20 cellular contexts compared by ENCODE assay signal in genomic region chr3:57089043-57089442, GRCh38. TPM values are rescaled to one million over a fixed set of nuclear protein-coding genes. Genes with fewer than 3 reads are reported as not detected.
A peak's percentile ranks its signal among the peaks of the same experiment; 100 is the strongest.
DNase-seq lines count a peak whose midpoint lies in the region; ATAC-seq, FAIRE-seq and TF ChIP-seq lines count a peak whose summit lies in the region.
"Had no signal": no experiment of that assay in that cellular context is flagged by ENCODE, and none has a peak within 500 bp of the region (broad histone marks: within the 10 kb centered on the region; RNA-seq: fewer than 3 reads in every experiment).

No MANE protein-coding gene starts in this region.

- no peak overlapping the region for H3K4me3 Mint-ChIP-seq in nephron
- no peak overlapping the region for H3K4me3 Mint-ChIP-seq in progenitor cell of endocrine pancreas (ENCODE audit: low read depth)
- H3K4me3 Mint-ChIP-seq: CD4-positive, alpha-beta memory T cell; GM23338; H9 had no signal

- DNase-seq in HTR-8/SVneo (ENCODE audit: insufficient read length, low spot score): no peak
- DNase-seq in Karpas-422: no peak
- no peak for DNase-seq in progenitor cell of endocrine pancreas (ENCODE audit: low spot score, unreplicated experiment)
- DNase-seq in stimulated activated CD4-positive, alpha-beta T cell treated with anti-CD3 and anti-CD28 coated beads, Interleukin-4, amount 100 ng/mL, for 1 hour: no peak
- DNase-seq: C1 segment of cervical spinal cord; Calu3; CD4-positive, alpha-beta memory T cell; COR-L47; DMS53; DMS79 treated with DMSO at 0.1 percent for 48 hours; GF-D8; H9 had no signal

- H3K4me1 ChIP-seq in Karpas-422 (ENCODE audit: low read length): peaks cover 84% of the 10 kb centered on the region

- peak overlapping the region; percentile 95 for H3K27ac ChIP-seq in Karpas-422 (ENCODE audit: low read length)

- no peaks in the 10 kb centered on the region for H3K36me3 ChIP-seq in Karpas-422 (ENCODE audit: insufficient read depth, low read length)

- H3K27me3 ChIP-seq in Karpas-422 (ENCODE audit: low read length): no peaks in the 10 kb centered on the region

- H2AFZ ChIP-seq in Karpas-422 (ENCODE audit: low read length): no peak overlapping the region
- H2AFZ ChIP-seq: GM23338 had no signal

- H3K27ac Mint-ChIP-seq in nephron (peak overlapping the region; percentile 16 to 77 (median 69)), progenitor cell of endocrine pancreas (peak overlapping the region; percentile 42)
- H3K27ac Mint-ChIP-seq: CD4-positive, alpha-beta memory T cell; GM23338; H9 had no signal

- peak overlapping the region; percentile 47; the same call in 1 of the 2 replicates for H3K4me3 ChIP-seq in Karpas-422 (ENCODE audit: low read length)
- H3K4me3 ChIP-seq: GM23338 had no signal

- peak overlapping the region; percentile 68 for H3K9ac ChIP-seq in Karpas-422 (ENCODE audit: low read length)

- no peaks in the 10 kb centered on the region for H4K20me1 ChIP-seq in Karpas-422 (ENCODE audit: insufficient read depth, low read depth, low read length)

- no peak for ATAC-seq in HG02885 (IDR thresholded peaks at IDR 0.05; ENCODE audit: poor library complexity, unreplicated experiment)
- ATAC-seq: GM23338, HCT116 had no signal

- H3K36me3 Mint-ChIP-seq in nephron (ENCODE audit: low read depth) (peaks cover 35% of the 10 kb centered on the region), progenitor cell of endocrine pancreas (ENCODE audit: insufficient read depth) (peaks cover 4% of the 10 kb centered on the region)
- H3K36me3 Mint-ChIP-seq: CD4-positive, alpha-beta memory T cell had no signal

- FAIRE-seq in HTR-8/SVneo (lab: Jason Lieb, UNC): peak; percentile 42
- FAIRE-seq: GM12891, GM18507 had no signal

- TF ChIP-seq CTCF in nephron (IDR thresholded peaks at IDR 0.05; ENCODE audit: unreplicated experiment in 3 of 3) (no peak), progenitor cell of endocrine pancreas (IDR thresholded peaks at IDR 0.05; ENCODE audit: unreplicated experiment) (no peak)

- peak overlapping the region; percentile 57 for H3K4me2 ChIP-seq in Karpas-422 (ENCODE audit: low read depth, low read length, poor library complexity, severe bottlenecking)
- H3K4me2 ChIP-seq: GM23338 had no signal

- no peaks in the 10 kb centered on the region for H3K27me3 Mint-ChIP-seq in nephron (ENCODE audit: low read depth)
- peaks cover 6% of the 10 kb centered on the region for H3K27me3 Mint-ChIP-seq in progenitor cell of endocrine pancreas

- H3K9me2 ChIP-seq in Karpas-422 (replicated peaks; ENCODE audit: insufficient read depth, low read length): no peaks in the 10 kb centered on the region

- no peaks in the 10 kb centered on the region for H3K79me2 ChIP-seq in Karpas-422 (ENCODE audit: low read length)

- H3K4me1 Mint-ChIP-seq in nephron (peaks cover 66% of the 10 kb centered on the region), progenitor cell of endocrine pancreas (ENCODE audit: low read depth) (peaks cover 4% of the 10 kb centered on the region)
- H3K4me1 Mint-ChIP-seq: CD4-positive, alpha-beta memory T cell had no signal

- H3K9me3 Mint-ChIP-seq in nephron (no peaks in the 10 kb centered on the region), progenitor cell of endocrine pancreas (ENCODE audit: low read depth) (no peaks in the 10 kb centered on the region)
- H3K9me3 Mint-ChIP-seq: CD4-positive, alpha-beta memory T cell; GM23338; H9 had no signal

- H3K9me3 ChIP-seq in Karpas-422 (ENCODE audit: low read length): no peaks in the 10 kb centered on the region

RNA-seq across cellular contexts. Expression of gene SPATA12, which starts 28.6 kb away (rescaled TPM):
- 3.2 and 3.9 TPM in 2 replicates for total RNA-seq in Karpas-422 (2014; rRNA removed; shearing (Covaris generic); ENCODE audit: low replicate concordance)
- total RNA-seq in progenitor cell of endocrine pancreas: 0.14 and 0.16 TPM in 2 replicates
- total RNA-seq: A673; CD4-positive, alpha-beta memory T cell; G401 had no signal
